1 cellular context compared by ENCODE assay signal in genomic region chr22:39833610-39834009, GRCh38.
TF ChIP-seq lines count a peak whose summit lies in the region.

No MANE protein-coding gene starts in this region.

TF ChIP-seq in GM23338, 12 proteins besides CTCF, POLR2A, EP300 and RAD21 (continued from another document):
- TF ChIP-seq EZH2phosphoT487 (IDR thresholded peaks at IDR 0.05; ENCODE audit: unreplicated experiment) (no peak), ETS1 (IDR thresholded peaks at IDR 0.05) (no peak), ZNF114 (CRISPR knock-in tag; IDR thresholded peaks at IDR 0.05) (no peak), POLR2AphosphoS5 (IDR thresholded peaks at IDR 0.05; ENCODE audit: low read depth) (no peak), EZH2 (IDR thresholded peaks at IDR 0.05; ENCODE audit: low read depth, unreplicated experiment) (no peak), ZNF331 (CRISPR knock-in tag; IDR thresholded peaks at IDR 0.05; ENCODE audit: low read depth) (no peak), NANOG (IDR thresholded peaks at IDR 0.05; ENCODE audit: borderline replicate concordance) (no peak), JUNB (IDR thresholded peaks at IDR 0.05; ENCODE audit: unreplicated experiment) (no peak), CREB1 (CRISPR knock-in tag; IDR thresholded peaks at IDR 0.05; ENCODE audit: low read depth) (no peak), REST (IDR thresholded peaks at IDR 0.05; ENCODE audit: unreplicated experiment) (no peak), STAT1 (IDR thresholded peaks at IDR 0.05; ENCODE audit: unreplicated experiment) (no peak)
